ENCODE assay signal across 1 cellular context in the genomic region with DNA sequence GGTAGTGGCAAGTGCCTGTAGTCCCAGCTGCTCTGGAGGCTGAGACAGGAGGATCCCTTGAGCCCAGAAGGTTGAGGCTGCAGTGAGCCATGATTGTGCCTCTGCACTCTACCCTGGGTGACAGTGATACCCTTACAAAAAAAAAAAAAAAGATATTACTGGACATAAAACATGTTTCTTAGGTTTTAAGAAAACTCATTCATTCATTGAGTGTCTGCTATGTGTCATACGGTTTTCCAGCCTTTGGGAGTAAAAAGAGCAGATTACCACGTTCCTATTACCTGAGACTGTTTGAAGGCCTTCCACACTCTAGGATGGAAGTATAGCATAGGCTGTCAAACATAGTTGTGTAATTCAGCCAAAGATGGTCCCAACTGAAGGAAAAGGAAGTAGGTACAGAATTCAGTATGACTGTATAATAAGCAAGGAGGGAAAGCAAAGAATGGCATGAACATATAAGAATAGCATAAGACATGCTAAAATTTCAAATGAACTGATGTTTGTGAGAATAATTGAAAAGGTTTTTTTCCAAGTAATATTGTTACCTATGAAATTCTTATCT.
TF ChIP-seq lines count a peak whose summit lies in the region.

No MANE protein-coding gene starts in this region.

TF ChIP-seq in K562, 482 proteins besides CTCF, POLR2A, EP300 and RAD21 (continued from another document):
- TF ChIP-seq, protein P1, sequence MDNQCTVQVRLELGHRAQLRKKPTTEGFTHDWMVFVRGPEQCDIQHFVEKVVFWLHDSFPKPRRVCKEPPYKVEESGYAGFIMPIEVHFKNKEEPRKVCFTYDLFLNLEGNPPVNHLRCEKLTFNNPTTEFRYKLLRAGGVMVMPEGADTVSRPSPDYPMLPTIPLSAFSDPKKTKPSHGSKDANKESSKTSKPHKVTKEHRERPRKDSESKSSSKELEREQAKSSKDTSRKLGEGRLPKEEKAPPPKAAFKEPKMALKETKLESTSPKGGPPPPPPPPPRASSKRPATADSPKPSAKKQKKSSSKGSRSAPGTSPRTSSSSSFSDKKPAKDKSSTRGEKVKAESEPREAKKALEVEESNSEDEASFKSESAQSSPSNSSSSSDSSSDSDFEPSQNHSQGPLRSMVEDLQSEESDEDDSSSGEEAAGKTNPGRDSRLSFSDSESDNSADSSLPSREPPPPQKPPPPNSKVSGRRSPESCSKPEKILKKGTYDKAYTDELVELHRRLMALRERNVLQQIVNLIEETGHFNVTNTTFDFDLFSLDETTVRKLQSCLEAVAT (IDR thresholded peaks at IDR 0.05) = no peak
- TF ChIP-seq, protein P2, sequence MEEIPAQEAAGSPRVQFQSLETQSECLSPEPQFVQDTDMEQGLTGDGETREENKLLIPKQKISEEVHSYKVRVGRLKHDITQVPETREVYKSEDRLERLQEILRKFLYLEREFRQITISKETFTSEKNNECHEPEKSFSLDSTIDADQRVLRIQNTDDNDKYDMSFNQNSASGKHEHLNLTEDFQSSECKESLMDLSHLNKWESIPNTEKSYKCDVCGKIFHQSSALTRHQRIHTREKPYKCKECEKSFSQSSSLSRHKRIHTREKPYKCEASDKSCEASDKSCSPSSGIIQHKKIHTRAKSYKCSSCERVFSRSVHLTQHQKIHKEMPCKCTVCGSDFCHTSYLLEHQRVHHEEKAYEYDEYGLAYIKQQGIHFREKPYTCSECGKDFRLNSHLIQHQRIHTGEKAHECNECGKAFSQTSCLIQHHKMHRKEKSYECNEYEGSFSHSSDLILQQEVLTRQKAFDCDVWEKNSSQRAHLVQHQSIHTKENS (CRISPR knock-in tag; IDR thresholded peaks at IDR 0.05) = no peak
- peak; percentile 74 for TF ChIP-seq POLR2B (IDR thresholded peaks at IDR 0.05; ENCODE audit: low read depth, partially characterized antibody)
- TF ChIP-seq, protein P3, sequence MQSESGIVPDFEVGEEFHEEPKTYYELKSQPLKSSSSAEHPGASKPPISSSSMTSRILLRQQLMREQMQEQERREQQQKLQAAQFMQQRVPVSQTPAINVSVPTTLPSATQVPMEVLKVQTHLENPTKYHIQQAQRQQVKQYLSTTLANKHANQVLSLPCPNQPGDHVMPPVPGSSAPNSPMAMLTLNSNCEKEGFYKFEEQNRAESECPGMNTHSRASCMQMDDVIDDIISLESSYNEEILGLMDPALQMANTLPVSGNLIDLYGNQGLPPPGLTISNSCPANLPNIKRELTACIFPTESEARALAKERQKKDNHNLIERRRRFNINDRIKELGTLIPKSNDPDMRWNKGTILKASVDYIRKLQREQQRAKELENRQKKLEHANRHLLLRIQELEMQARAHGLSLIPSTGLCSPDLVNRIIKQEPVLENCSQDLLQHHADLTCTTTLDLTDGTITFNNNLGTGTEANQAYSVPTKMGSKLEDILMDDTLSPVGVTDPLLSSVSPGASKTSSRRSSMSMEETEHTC (IDR thresholded peaks at IDR 0.05) = no peak
- no peak for TF ChIP-seq ZNF584 (CRISPR knock-in tag; IDR thresholded peaks at IDR 0.05; ENCODE audit: low read depth)
- no peak for TF ChIP-seq EHMT2 (IDR thresholded peaks at IDR 0.05)
- no peak for TF ChIP-seq HMG20B (CRISPR knock-in tag; IDR thresholded peaks at IDR 0.05)
- TF ChIP-seq SUPT5H (IDR thresholded peaks at IDR 0.05) = peak; percentile 63
- TF ChIP-seq NFXL1 (CRISPR knock-in tag; IDR thresholded peaks at IDR 0.05) = no peak
- TF ChIP-seq POLR2G (IDR thresholded peaks at IDR 0.05; ENCODE audit: low read depth, low read length) = peak; percentile 15; the same call in 1 of the 2 replicates
- TF ChIP-seq, protein P4, sequence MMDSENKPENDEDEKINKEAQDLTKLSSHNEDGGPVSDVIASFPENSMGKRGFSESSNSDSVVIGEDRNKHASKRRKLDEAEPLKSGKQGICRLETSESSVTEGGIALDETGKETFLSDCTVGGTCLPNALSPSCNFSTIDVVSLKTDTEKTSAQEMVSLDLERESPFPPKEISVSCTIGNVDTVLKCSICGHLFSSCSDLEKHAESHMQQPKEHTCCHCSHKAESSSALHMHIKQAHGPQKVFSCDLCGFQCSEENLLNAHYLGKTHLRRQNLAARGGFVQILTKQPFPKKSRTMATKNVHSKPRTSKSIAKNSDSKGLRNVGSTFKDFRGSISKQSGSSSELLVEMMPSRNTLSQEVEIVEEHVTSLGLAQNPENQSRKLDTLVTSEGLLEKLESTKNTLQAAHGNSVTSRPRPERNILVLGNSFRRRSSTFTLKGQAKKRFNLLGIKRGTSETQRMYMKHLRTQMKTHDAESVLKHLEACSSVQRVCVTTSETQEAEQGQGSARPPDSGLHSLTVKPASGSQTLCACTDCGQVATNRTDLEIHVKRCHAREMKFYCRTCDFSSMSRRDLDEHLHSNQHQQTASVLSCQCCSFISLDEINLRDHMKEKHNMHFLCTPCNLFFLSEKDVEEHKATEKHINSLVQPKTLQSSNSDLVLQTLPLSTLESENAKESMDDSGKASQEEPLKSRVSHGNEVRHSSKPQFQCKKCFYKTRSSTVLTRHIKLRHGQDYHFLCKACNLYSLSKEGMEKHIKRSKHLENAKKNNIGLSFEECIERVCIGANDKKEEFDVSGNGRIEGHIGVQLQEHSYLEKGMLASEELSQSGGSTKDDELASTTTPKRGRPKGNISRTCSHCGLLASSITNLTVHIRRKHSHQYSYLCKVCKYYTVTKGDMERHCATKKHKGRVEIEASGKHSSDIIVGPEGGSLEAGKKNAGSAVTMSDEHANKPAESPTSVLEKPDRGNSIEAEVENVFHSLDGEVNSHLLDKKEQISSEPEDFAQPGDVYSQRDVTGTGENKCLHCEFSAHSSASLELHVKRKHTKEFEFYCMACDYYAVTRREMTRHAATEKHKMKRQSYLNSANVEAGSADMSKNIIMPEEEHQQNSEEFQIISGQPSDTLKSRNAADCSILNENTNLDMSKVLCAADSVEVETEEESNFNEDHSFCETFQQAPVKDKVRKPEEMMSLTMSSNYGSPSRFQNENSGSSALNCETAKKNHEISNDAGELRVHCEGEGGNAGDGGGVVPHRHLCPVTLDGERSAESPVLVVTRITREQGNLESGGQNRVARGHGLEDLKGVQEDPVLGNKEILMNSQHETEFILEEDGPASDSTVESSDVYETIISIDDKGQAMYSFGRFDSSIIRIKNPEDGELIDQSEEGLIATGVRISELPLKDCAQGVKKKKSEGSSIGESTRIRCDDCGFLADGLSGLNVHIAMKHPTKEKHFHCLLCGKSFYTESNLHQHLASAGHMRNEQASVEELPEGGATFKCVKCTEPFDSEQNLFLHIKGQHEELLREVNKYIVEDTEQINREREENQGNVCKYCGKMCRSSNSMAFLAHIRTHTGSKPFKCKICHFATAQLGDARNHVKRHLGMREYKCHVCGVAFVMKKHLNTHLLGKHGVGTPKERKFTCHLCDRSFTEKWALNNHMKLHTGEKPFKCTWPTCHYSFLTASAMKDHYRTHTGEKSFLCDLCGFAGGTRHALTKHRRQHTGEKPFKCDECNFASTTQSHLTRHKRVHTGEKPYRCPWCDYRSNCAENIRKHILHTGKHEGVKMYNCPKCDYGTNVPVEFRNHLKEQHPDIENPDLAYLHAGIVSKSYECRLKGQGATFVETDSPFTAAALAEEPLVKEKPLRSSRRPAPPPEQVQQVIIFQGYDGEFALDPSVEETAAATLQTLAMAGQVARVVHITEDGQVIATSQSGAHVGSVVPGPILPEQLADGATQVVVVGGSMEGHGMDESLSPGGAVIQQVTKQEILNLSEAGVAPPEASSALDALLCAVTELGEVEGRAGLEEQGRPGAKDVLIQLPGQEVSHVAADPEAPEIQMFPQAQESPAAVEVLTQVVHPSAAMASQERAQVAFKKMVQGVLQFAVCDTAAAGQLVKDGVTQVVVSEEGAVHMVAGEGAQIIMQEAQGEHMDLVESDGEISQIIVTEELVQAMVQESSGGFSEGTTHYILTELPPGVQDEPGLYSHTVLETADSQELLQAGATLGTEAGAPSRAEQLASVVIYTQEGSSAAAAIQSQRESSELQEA (IDR thresholded peaks at IDR 0.05; ENCODE audit: low read depth) = no peak
- no peak for TF ChIP-seq FOXJ3 (CRISPR knock-in tag; IDR thresholded peaks at IDR 0.05)
- TF ChIP-seq POLR2AphosphoS5 (IDR thresholded peaks at IDR 0.05; ENCODE audit: control insufficient read depth, insufficient read depth, low read depth, low read length) = peak; percentile 31; the same call in 1 of the 2 replicates
- TF ChIP-seq, protein P5, sequence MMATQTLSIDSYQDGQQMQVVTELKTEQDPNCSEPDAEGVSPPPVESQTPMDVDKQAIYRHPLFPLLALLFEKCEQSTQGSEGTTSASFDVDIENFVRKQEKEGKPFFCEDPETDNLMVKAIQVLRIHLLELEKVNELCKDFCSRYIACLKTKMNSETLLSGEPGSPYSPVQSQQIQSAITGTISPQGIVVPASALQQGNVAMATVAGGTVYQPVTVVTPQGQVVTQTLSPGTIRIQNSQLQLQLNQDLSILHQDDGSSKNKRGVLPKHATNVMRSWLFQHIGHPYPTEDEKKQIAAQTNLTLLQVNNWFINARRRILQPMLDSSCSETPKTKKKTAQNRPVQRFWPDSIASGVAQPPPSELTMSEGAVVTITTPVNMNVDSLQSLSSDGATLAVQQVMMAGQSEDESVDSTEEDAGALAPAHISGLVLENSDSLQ (IDR thresholded peaks at IDR 0.05) = no peak
- no peak for TF ChIP-seq ARHGAP35 (IDR thresholded peaks at IDR 0.05; ENCODE audit: partially characterized antibody)
- TF ChIP-seq, protein P6, sequence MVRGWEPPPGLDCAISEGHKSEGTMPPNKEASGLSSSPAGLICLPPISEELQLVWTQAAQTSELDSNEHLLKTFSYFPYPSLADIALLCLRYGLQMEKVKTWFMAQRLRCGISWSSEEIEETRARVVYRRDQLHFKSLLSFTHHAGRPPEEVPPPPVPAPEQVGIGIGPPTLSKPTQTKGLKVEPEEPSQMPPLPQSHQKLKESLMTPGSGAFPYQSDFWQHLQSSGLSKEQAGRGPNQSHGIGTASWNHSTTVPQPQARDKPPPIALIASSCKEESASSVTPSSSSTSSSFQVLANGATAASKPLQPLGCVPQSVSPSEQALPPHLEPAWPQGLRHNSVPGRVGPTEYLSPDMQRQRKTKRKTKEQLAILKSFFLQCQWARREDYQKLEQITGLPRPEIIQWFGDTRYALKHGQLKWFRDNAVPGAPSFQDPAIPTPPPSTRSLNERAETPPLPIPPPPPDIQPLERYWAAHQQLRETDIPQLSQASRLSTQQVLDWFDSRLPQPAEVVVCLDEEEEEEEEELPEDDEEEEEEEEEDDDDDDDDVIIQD (CRISPR knock-in tag; IDR thresholded peaks at IDR 0.05) = no peak
- TF ChIP-seq, protein P7, sequence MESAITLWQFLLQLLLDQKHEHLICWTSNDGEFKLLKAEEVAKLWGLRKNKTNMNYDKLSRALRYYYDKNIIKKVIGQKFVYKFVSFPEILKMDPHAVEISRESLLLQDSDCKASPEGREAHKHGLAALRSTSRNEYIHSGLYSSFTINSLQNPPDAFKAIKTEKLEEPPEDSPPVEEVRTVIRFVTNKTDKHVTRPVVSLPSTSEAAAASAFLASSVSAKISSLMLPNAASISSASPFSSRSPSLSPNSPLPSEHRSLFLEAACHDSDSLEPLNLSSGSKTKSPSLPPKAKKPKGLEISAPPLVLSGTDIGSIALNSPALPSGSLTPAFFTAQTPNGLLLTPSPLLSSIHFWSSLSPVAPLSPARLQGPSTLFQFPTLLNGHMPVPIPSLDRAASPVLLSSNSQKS (CRISPR knock-in tag; IDR thresholded peaks at IDR 0.05) = no peak
- no peak for TF ChIP-seq FOXM1 (IDR thresholded peaks at IDR 0.05; ENCODE audit: low read depth)
- TF ChIP-seq FOXM1 (CRISPR knock-in tag; IDR thresholded peaks at IDR 0.05; ENCODE audit: low read depth) = no peak
- TF ChIP-seq NCOA4 (IDR thresholded peaks at IDR 0.05; ENCODE audit: partially characterized antibody) = no peak
- no peak for TF ChIP-seq CBX2 (IDR thresholded peaks at IDR 0.05; ENCODE audit: insufficient read depth, low read length, poor library complexity, severe bottlenecking)
- TF ChIP-seq PRMT5 (CRISPR knock-in tag; IDR thresholded peaks at IDR 0.05) = no peak
- TF ChIP-seq, protein P8, sequence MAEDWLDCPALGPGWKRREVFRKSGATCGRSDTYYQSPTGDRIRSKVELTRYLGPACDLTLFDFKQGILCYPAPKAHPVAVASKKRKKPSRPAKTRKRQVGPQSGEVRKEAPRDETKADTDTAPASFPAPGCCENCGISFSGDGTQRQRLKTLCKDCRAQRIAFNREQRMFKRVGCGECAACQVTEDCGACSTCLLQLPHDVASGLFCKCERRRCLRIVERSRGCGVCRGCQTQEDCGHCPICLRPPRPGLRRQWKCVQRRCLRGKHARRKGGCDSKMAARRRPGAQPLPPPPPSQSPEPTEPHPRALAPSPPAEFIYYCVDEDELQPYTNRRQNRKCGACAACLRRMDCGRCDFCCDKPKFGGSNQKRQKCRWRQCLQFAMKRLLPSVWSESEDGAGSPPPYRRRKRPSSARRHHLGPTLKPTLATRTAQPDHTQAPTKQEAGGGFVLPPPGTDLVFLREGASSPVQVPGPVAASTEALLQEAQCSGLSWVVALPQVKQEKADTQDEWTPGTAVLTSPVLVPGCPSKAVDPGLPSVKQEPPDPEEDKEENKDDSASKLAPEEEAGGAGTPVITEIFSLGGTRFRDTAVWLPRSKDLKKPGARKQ (CRISPR knock-in tag; IDR thresholded peaks at IDR 0.05) = no peak
- TF ChIP-seq ZNF551 (CRISPR knock-in tag; IDR thresholded peaks at IDR 0.05) = no peak
- TF ChIP-seq, protein P9, sequence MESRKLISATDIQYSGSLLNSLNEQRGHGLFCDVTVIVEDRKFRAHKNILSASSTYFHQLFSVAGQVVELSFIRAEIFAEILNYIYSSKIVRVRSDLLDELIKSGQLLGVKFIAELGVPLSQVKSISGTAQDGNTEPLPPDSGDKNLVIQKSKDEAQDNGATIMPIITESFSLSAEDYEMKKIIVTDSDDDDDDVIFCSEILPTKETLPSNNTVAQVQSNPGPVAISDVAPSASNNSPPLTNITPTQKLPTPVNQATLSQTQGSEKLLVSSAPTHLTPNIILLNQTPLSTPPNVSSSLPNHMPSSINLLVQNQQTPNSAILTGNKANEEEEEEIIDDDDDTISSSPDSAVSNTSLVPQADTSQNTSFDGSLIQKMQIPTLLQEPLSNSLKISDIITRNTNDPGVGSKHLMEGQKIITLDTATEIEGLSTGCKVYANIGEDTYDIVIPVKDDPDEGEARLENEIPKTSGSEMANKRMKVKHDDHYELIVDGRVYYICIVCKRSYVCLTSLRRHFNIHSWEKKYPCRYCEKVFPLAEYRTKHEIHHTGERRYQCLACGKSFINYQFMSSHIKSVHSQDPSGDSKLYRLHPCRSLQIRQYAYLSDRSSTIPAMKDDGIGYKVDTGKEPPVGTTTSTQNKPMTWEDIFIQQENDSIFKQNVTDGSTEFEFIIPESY (CRISPR knock-in tag; IDR thresholded peaks at IDR 0.05) = no peak
- no peak for TF ChIP-seq ERF (CRISPR knock-in tag; IDR thresholded peaks at IDR 0.05)
- TF ChIP-seq NCOR1 (IDR thresholded peaks at IDR 0.05) = no peak
- no peak for TF ChIP-seq HDAC1 (IDR thresholded peaks at IDR 0.05)
- peak; percentile 71 for TF ChIP-seq POLR2AphosphoS2 (IDR thresholded peaks at IDR 0.05; ENCODE audit: low read length)
- no peak for TF ChIP-seq SNRNP70 (optimal IDR thresholded peaks at IDR 0.05; ENCODE audit: low read depth, low read length)
